1 cellular context compared by ENCODE assay signal in genomic region chr4:87978656-87979055, GRCh38.
TF ChIP-seq lines count a peak whose summit lies in the region.

No MANE protein-coding gene starts in this region.

TF ChIP-seq in H1, 55 proteins besides CTCF, POLR2A, EP300 and RAD21 (continued from another document):
- TF ChIP-seq BACH1 (IDR thresholded peaks at IDR 0.05; ENCODE audit: low read length) (no peak), BRCA1 (IDR thresholded peaks at IDR 0.05; ENCODE audit: low read depth, low read length) (no peak), ASH2L (IDR thresholded peaks at IDR 0.05; ENCODE audit: low read length) (no peak), POU5F1 (IDR thresholded peaks at IDR 0.05; ENCODE audit: low read depth, low read length) (no peak), GABPA (IDR thresholded peaks at IDR 0.05; ENCODE audit: borderline replicate concordance, insufficient read depth, low read length) (no peak), KDM4A (IDR thresholded peaks at IDR 0.05; ENCODE audit: low read depth, low read length, severe bottlenecking) (no peak), SIN3A (conservative IDR thresholded peaks at IDR 0.05 in 1 of 2, IDR thresholded peaks at IDR 0.05 in 1 of 2; ENCODE audit: low read depth in 1 of 2, low read length in 2 of 2) (no peak), EGR1 (IDR thresholded peaks at IDR 0.05; ENCODE audit: borderline replicate concordance, low read depth, low read length) (no peak), RNF2 (IDR thresholded peaks at IDR 0.05; ENCODE audit: borderline replicate concordance, low read depth, low read length, missing control alignments, poor library complexity, severe bottlenecking) (no peak), SUZ12 (IDR thresholded peaks at IDR 0.05; ENCODE audit: low read length) (no peak), TEAD4 (IDR thresholded peaks at IDR 0.05; ENCODE audit: low read depth, low read length) (no peak), BCL11A (IDR thresholded peaks at IDR 0.05; ENCODE audit: low read depth in 2 of 2, low read length in 2 of 2) (no peak), CREB1 (IDR thresholded peaks at IDR 0.05) (no peak), TAF7 (optimal IDR thresholded peaks at IDR 0.05; ENCODE audit: borderline replicate concordance, low read depth, low read length) (no peak), TBP (IDR thresholded peaks at IDR 0.05; ENCODE audit: low read depth, low read length) (no peak), SIRT6 (IDR thresholded peaks at IDR 0.05; ENCODE audit: low read length) (no peak)
